In genomic region chr9:6412572-6413364, GRCh38 we compare ENCODE assay signal across 1 cellular context.
TF ChIP-seq lines count a peak whose summit lies in the region.

Gene UHRF2, plus strand, starts transcription at chr9:6413199. Its CDS starts 292 bp downstream, at chr9:6413491.

TF ChIP-seq in HepG2, 621 proteins besides CTCF, POLR2A, EP300 and RAD21 (continued from another document and continues in another):
- TF ChIP-seq PRDM4 (CRISPR knock-in tag; IDR thresholded peaks at IDR 0.05; ENCODE audit: borderline replicate concordance) (no peak; the same call in 1 of the 2 replicates), FOXO1 (CRISPR knock-in tag; IDR thresholded peaks at IDR 0.05) (peak; percentile 76), ZNF10 (CRISPR knock-in tag; IDR thresholded peaks at IDR 0.05; ENCODE audit: borderline replicate concordance, low read depth) (no peak), ARID3A (IDR thresholded peaks at IDR 0.05; ENCODE audit: low read depth, low read length) (no peak), GPBP1L1 (CRISPR knock-in tag; IDR thresholded peaks at IDR 0.05) (no peak), ZNF562 (CRISPR knock-in tag; IDR thresholded peaks at IDR 0.05; ENCODE audit: borderline replicate concordance) (no peak), RFXANK (CRISPR knock-in tag; IDR thresholded peaks at IDR 0.05) (no peak), ATRX (CRISPR knock-in tag; IDR thresholded peaks at IDR 0.05; ENCODE audit: borderline replicate concordance) (no peak), ZFP36L2 (CRISPR knock-in tag; IDR thresholded peaks at IDR 0.05) (no peak), NFIC (IDR thresholded peaks at IDR 0.05; ENCODE audit: low read length) (no peak), ZNF253 (CRISPR knock-in tag; IDR thresholded peaks at IDR 0.05; ENCODE audit: borderline replicate concordance) (no peak), HMGA1 (CRISPR knock-in tag; conservative IDR thresholded peaks at IDR 0.05) (no peak), SIX4 (CRISPR knock-in tag; IDR thresholded peaks at IDR 0.05) (no peak), ZFYVE20 (CRISPR knock-in tag; IDR thresholded peaks at IDR 0.05; ENCODE audit: borderline replicate concordance, low read depth) (no peak), ZSCAN30 (CRISPR knock-in tag; IDR thresholded peaks at IDR 0.05) (no peak), ETV5 (CRISPR knock-in tag; IDR thresholded peaks at IDR 0.05; ENCODE audit: borderline replicate concordance) (peak; percentile 49; the same call in 1 of the 2 replicates), ZNF549 (CRISPR knock-in tag; IDR thresholded peaks at IDR 0.05) (0 out of 2 replicates have a peak, but pooled peaks have one; percentile 30), TEAD2 (CRISPR knock-in tag; IDR thresholded peaks at IDR 0.05) (no peak), RFX5 (IDR thresholded peaks at IDR 0.05; ENCODE audit: low read depth, low read length) (no peak), ZNF446 (CRISPR knock-in tag; IDR thresholded peaks at IDR 0.05) (no peak), CBFB (CRISPR knock-in tag; IDR thresholded peaks at IDR 0.05) (no peak), PRPF4 (IDR thresholded peaks at IDR 0.05; ENCODE audit: low read depth, low read length, poor library complexity, severe bottlenecking) (no peak), LCORL (IDR thresholded peaks at IDR 0.05) (no peak), LCORL (CRISPR knock-in tag; IDR thresholded peaks at IDR 0.05) (peak; percentile 70; the same call in 1 of the 2 replicates), NCOA2 (CRISPR knock-in tag; IDR thresholded peaks at IDR 0.05) (no peak), ZNF552 (CRISPR knock-in tag; IDR thresholded peaks at IDR 0.05; ENCODE audit: borderline replicate concordance) (no peak), HMGXB3 (CRISPR knock-in tag; IDR thresholded peaks at IDR 0.05; ENCODE audit: borderline replicate concordance) (no peak), BATF2 (CRISPR knock-in tag; IDR thresholded peaks at IDR 0.05) (no peak), SYNCRIP (IDR thresholded peaks at IDR 0.05; ENCODE audit: insufficient read depth, low read depth, low read length) (no peak), ZNF749 (CRISPR knock-in tag; IDR thresholded peaks at IDR 0.05; ENCODE audit: borderline replicate concordance) (no peak), ZSCAN29 (CRISPR knock-in tag; conservative IDR thresholded peaks at IDR 0.05) (no peak), KLF15 (CRISPR knock-in tag; IDR thresholded peaks at IDR 0.05; ENCODE audit: borderline replicate concordance) (peak; percentile 86; the same call in 1 of the 2 replicates), ZMAT3 (CRISPR knock-in tag; conservative IDR thresholded peaks at IDR 0.05) (no peak), NRL (CRISPR knock-in tag; IDR thresholded peaks at IDR 0.05; ENCODE audit: borderline replicate concordance) (peak; percentile 45; the same call in 1 of the 2 replicates), ZNF605 (CRISPR knock-in tag; IDR thresholded peaks at IDR 0.05) (no peak; the same call in none of the 2 replicates), CHCHD3 (CRISPR knock-in tag; IDR thresholded peaks at IDR 0.05) (no peak), MAZ (IDR thresholded peaks at IDR 0.05; ENCODE audit: borderline replicate concordance, low read depth, low read length) (no peak), MAZ (CRISPR knock-in tag; IDR thresholded peaks at IDR 0.05; ENCODE audit: low read depth) (no peak; the same call in 1 of the 2 replicates), ZNF12 (CRISPR knock-in tag; IDR thresholded peaks at IDR 0.05) (peak; percentile 55; the same call in 1 of the 2 replicates), SOX13 (IDR thresholded peaks at IDR 0.05) (no peak), SOX13 (CRISPR knock-in tag; conservative IDR thresholded peaks at IDR 0.05 in 1 of 2, IDR thresholded peaks at IDR 0.05 in 1 of 2) (no peak), NFRKB (IDR thresholded peaks at IDR 0.05) (no peak)
- TF ChIP-seq, protein P1, sequence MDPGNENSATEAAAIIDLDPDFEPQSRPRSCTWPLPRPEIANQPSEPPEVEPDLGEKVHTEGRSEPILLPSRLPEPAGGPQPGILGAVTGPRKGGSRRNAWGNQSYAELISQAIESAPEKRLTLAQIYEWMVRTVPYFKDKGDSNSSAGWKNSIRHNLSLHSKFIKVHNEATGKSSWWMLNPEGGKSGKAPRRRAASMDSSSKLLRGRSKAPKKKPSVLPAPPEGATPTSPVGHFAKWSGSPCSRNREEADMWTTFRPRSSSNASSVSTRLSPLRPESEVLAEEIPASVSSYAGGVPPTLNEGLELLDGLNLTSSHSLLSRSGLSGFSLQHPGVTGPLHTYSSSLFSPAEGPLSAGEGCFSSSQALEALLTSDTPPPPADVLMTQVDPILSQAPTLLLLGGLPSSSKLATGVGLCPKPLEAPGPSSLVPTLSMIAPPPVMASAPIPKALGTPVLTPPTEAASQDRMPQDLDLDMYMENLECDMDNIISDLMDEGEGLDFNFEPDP (CRISPR knock-in tag; conservative IDR thresholded peaks at IDR 0.05) = 0 out of 2 replicates have a peak, but pooled peaks have one; percentile 63
- TF ChIP-seq, protein P2, sequence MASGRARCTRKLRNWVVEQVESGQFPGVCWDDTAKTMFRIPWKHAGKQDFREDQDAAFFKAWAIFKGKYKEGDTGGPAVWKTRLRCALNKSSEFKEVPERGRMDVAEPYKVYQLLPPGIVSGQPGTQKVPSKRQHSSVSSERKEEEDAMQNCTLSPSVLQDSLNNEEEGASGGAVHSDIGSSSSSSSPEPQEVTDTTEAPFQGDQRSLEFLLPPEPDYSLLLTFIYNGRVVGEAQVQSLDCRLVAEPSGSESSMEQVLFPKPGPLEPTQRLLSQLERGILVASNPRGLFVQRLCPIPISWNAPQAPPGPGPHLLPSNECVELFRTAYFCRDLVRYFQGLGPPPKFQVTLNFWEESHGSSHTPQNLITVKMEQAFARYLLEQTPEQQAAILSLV (CRISPR knock-in tag; IDR thresholded peaks at IDR 0.05; ENCODE audit: borderline replicate concordance) = no peak
- TF ChIP-seq, protein P3, sequence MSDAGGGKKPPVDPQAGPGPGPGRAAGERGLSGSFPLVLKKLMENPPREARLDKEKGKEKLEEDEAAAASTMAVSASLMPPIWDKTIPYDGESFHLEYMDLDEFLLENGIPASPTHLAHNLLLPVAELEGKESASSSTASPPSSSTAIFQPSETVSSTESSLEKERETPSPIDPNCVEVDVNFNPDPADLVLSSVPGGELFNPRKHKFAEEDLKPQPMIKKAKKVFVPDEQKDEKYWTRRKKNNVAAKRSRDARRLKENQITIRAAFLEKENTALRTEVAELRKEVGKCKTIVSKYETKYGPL (CRISPR knock-in tag; IDR thresholded peaks at IDR 0.05) = no peak
- TF ChIP-seq, protein P4, sequence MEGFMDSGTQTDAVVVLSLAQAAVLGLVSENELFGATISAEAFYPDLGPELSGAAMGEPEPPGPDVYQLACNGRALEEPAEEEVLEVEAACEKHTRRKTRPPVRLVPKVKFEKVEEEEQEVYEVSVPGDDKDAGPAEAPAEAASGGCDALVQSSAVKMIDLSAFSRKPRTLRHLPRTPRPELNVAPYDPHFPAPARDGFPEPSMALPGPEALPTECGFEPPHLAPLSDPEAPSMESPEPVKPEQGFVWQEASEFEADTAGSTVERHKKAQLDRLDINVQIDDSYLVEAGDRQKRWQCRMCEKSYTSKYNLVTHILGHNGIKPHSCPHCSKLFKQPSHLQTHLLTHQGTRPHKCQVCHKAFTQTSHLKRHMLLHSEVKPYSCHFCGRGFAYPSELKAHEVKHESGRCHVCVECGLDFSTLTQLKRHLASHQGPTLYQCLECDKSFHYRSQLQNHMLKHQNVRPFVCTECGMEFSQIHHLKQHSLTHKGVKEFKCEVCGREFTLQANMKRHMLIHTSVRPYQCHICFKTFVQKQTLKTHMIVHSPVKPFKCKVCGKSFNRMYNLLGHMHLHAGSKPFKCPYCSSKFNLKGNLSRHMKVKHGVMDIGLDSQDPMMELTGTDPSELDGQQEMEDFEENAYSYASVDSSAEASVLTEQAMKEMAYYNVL (CRISPR knock-in tag; IDR thresholded peaks at IDR 0.05; ENCODE audit: borderline replicate concordance) = 0 out of 2 replicates have a peak, but pooled peaks have one; percentile 28
- TF ChIP-seq, protein P5, sequence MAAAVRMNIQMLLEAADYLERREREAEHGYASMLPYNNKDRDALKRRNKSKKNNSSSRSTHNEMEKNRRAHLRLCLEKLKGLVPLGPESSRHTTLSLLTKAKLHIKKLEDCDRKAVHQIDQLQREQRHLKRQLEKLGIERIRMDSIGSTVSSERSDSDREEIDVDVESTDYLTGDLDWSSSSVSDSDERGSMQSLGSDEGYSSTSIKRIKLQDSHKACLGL (CRISPR knock-in tag; IDR thresholded peaks at IDR 0.05) = no peak; the same call in 1 of the 2 replicates
- TF ChIP-seq, protein P6, sequence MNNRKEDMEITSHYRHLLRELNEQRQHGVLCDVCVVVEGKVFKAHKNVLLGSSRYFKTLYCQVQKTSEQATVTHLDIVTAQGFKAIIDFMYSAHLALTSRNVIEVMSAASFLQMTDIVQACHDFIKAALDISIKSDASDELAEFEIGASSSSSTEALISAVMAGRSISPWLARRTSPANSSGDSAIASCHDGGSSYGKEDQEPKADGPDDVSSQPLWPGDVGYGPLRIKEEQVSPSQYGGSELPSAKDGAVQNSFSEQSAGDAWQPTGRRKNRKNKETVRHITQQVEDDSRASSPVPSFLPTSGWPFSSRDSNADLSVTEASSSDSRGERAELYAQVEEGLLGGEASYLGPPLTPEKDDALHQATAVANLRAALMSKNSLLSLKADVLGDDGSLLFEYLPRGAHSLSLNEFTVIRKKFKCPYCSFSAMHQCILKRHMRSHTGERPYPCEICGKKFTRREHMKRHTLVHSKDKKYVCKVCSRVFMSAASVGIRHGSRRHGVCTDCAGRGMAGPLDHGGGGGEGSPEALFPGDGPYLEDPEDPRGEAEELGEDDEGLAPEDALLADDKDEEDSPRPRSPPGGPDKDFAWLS (CRISPR knock-in tag; IDR thresholded peaks at IDR 0.05; ENCODE audit: borderline replicate concordance) = no peak
